8 cellular contexts compared by ENCODE assay signal in the genomic region with DNA sequence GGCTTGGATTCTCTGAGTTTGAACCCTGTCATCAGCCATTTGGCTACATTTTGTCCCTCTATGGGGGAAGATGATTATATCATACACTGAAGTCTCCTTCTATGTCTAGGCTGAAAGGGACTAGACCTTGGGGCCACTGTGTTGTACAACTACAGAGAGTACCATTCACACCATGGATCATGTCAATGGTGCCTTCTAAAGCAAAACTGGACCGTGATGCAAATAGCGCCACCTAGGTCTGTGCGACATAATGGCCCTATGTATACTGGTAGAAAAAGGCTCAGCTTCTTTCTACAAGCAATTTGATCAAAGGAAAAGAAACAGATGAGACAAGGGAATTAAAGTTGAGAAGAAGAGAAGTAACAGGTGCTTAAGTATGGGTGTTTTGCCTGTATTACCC.
DNase-seq lines count a peak whose midpoint lies in the region; ATAC-seq and TF ChIP-seq lines count a peak whose summit lies in the region.

No MANE protein-coding gene starts in this region.

- H3K4me3 ChIP-seq in IMR-90 (ENCODE audit: insufficient read depth, low read depth, low read length) = no peak overlapping the region
- no peak overlapping the region for H3K4me3 ChIP-seq in ascending aorta
- H3K4me3 ChIP-seq in mucosa of descending colon = no peak overlapping the region

- H4K8ac ChIP-seq in IMR-90 (ENCODE audit: low read depth in 2 of 2, low read length in 2 of 2) = no peak overlapping the region

- TF ChIP-seq RAD21 in IMR-90 (IDR thresholded peaks at IDR 0.05; ENCODE audit: low read length) = peak; percentile 44

- TF ChIP-seq POLR2A in IMR-90 (IDR thresholded peaks at IDR 0.05; ENCODE audit: low read depth, low read length) = no peak

- H3K4ac ChIP-seq in IMR-90 (ENCODE audit: low read depth, low read length) = no peak overlapping the region

- no TSS peak for BruUV-seq in IMR-90 (replicated peaks; lab: Mats Ljungman, UMichigan)

- no peak overlapping the region for H3K56ac ChIP-seq in IMR-90 (ENCODE audit: extremely low read depth, insufficient read depth, low read length)

- H3K36me3 ChIP-seq in IMR-90 (ENCODE audit: control insufficient read depth, insufficient read depth, low read length) (no peaks in the 10 kb centered on the region), ascending aorta (no peaks in the 10 kb centered on the region), mucosa of descending colon (ENCODE audit: low read depth) (no peaks in the 10 kb centered on the region)

- H3K9me3 ChIP-seq in IMR-90 (ENCODE audit: control insufficient read depth, insufficient read depth, low read length) (no peaks in the 10 kb centered on the region), ascending aorta (no peaks in the 10 kb centered on the region), mucosa of descending colon (no peaks in the 10 kb centered on the region)

- H2AFZ ChIP-seq in IMR-90 (replicated peaks; ENCODE audit: low read length, poor library complexity) = no peak overlapping the region

- H3K4me2 ChIP-seq in IMR-90 (ENCODE audit: low read depth, low read length) = no peak overlapping the region

- dilution Hi-C loops in IMR-90 (cut with HindIII; ENCODE audit: low sequenced_read_pairs, unreplicated experiment) = no loop called here

- H3K79me1 ChIP-seq in IMR-90 (ENCODE audit: low read depth in 1 of 2, low read length in 2 of 2) = no peaks in the 10 kb centered on the region

- H4K20me1 ChIP-seq in IMR-90 (ENCODE audit: insufficient read depth, low read length) = no peaks in the 10 kb centered on the region

- H2BK120ac ChIP-seq in IMR-90 (ENCODE audit: low read depth, low read length) = no peak overlapping the region

- POLR2A ChIA-PET in IMR-90 (lab: Charles Lee; ENCODE audit: unreplicated experiment) = no interaction called here

- H2AK5ac ChIP-seq in IMR-90 (ENCODE audit: low read depth, low read length) = no peak overlapping the region

- H3K4me1 ChIP-seq in IMR-90 (ENCODE audit: control insufficient read depth, insufficient read depth, low read length) = no peaks in the 10 kb centered on the region
- H3K4me1 ChIP-seq in ascending aorta = no peaks in the 10 kb centered on the region
- no peaks in the 10 kb centered on the region for H3K4me1 ChIP-seq in mucosa of descending colon (ENCODE audit: low read depth)

- CTCF ChIA-PET in IMR-90 (lab: Yijun Ruan, JAX) = interaction anchor here (1.0 kb wide), 1 partner anchor 11 kb away, joined by 4 read pairs; no protein-coding TSS in a partner anchor

- H3K27me3 ChIP-seq in IMR-90 (ENCODE audit: control insufficient read depth, insufficient read depth, low read length) (peaks cover 3% of the 10 kb centered on the region), ascending aorta (no peaks in the 10 kb centered on the region)

- DNase-seq in DMS53 treated with DMSO at 0.1 percent for 48 hours (lab: John Stamatoyannopoulos, UW; ENCODE audit: unreplicated experiment) (peak; percentile 38), IMR-90 (peak; percentile 4), ascending aorta (ENCODE audit: low spot score in 2 of 2) (no peak), mucosa of descending colon (peak in 2 of 3 donors; percentile 33 to 62), NCI-H345 treated with DMSO at 0.1 percent for 48 hours (lab: John Stamatoyannopoulos, UW; ENCODE audit: unreplicated experiment) (no peak)
- DNase-seq in activated CD4-positive, CD25-positive, alpha-beta regulatory T cell treated with anti-CD3 and anti-CD28 coated beads, Interleukin-2, amount 50 U/mL, for 72 hours = no peak

- no peak overlapping the region for H2AK9ac ChIP-seq in IMR-90 (replicated peaks; ENCODE audit: low read depth, low read length, poor library complexity)

- H3K23ac ChIP-seq in IMR-90 (ENCODE audit: low read depth, low read length) = no peak overlapping the region

- WGBS in IMR-90 (ENCODE audit: extremely low coverage in 2 of 2, insufficient read length in 1 of 2), 2 experiments = 17% methylated on average over 3 of the region's 3 CpGs; no CpG with 5 or more reads in 1 of the 2 experiments

- H3K27ac ChIP-seq in IMR-90 (ENCODE audit: insufficient read depth, low read length) (no peak overlapping the region), ascending aorta (no peak overlapping the region)

- no peaks in the 10 kb centered on the region for H3K9me1 ChIP-seq in IMR-90 (ENCODE audit: insufficient read depth, low read length)

- in situ Hi-C loops in IMR-90 (cut with MboI; ENCODE audit: low sequenced_read_pairs) = no loop called here

- ATAC-seq in IMR-90 (ENCODE audit: low read depth) (no peak; the same call in 1 of the 2 replicates), mucosa of descending colon (peak; percentile 55), HG02571 (IDR thresholded peaks at IDR 0.05; ENCODE audit: unreplicated experiment) (no peak), GM21529 (IDR thresholded peaks at IDR 0.05; ENCODE audit: unreplicated experiment) (no peak)

- H4K5ac ChIP-seq in IMR-90 (ENCODE audit: low read depth, low read length) = no peak overlapping the region

- no peak overlapping the region for H2BK5ac ChIP-seq in IMR-90 (ENCODE audit: low read depth, low read length, poor library complexity, severe bottlenecking)

- H2BK15ac ChIP-seq in IMR-90 (ENCODE audit: low read depth, low read length) = no peak overlapping the region

- no peak overlapping the region for H3K18ac ChIP-seq in IMR-90 (ENCODE audit: low read depth, low read length)

- no peak overlapping the region for H3K9ac ChIP-seq in IMR-90 (ENCODE audit: low read depth, low read length)

- H2BK20ac ChIP-seq in IMR-90 (ENCODE audit: low read depth, low read length) = no peak overlapping the region

- TF ChIP-seq CTCF in IMR-90 (conservative IDR thresholded peaks at IDR 0.05; ENCODE audit: low read depth, low read length) (peak; percentile 36), ascending aorta (IDR thresholded peaks at IDR 0.05) (peak in 2 of 3 experiments; percentile 16 to 29), mucosa of descending colon (IDR thresholded peaks at IDR 0.05) (peak; percentile 9)

- intact Hi-C loops in IMR-90 (cut with micrococcal nuclease) (loop anchor here (1.0 kb wide), 1 partner anchor 151 kb away; no protein-coding TSS in a partner anchor), ascending aorta (cut with DNase I) (loop anchor here (5.0 kb wide), 1 partner anchor 149 kb away; no protein-coding TSS in a partner anchor), mucosa of descending colon (cut with DNase I, micrococcal nuclease) (no loop called here)

- no peak overlapping the region for H4K91ac ChIP-seq in IMR-90 (ENCODE audit: insufficient read depth, low read depth, low read length)

- H3K14ac ChIP-seq in IMR-90 (replicated peaks; ENCODE audit: low read depth, low read length) = no peak overlapping the region

TF ChIP-seq in IMR-90, 13 proteins besides CTCF, POLR2A, EP300 and RAD21:
- TF ChIP-seq BHLHE40 (IDR thresholded peaks at IDR 0.05; ENCODE audit: low read depth, low read length) (no peak), SMC3 (IDR thresholded peaks at IDR 0.05; ENCODE audit: low read depth, low read length) (peak; percentile 38)

Comparison
In these comparisons a context has a peak if more than half of its experiments do, and no peak if none do; other contexts are left out.
1. DNase-seq: peak in DMS53 treated with DMSO at 0.1 percent for 48 hours (single experiment), IMR-90 (single experiment) and mucosa of descending colon (2 of 3); none in ascending aorta (0 of 2), activated CD4-positive, CD25-positive, alpha-beta regulatory T cell treated with anti-CD3 and anti-CD28 coated beads, Interleukin-2, amount 50 U/mL, for 72 hours (single experiment) and NCI-H345 treated with DMSO at 0.1 percent for 48 hours (single experiment).
2. intact Hi-C loops: an anchor here in IMR-90 (1.0 kb wide) and ascending aorta (5.0 kb wide); none called in mucosa of descending colon.
3. Peak in every context shown above with its lines, with median percentiles within 50 percentile points of each other: CTCF ChIP-seq.